In the genomic region with DNA sequence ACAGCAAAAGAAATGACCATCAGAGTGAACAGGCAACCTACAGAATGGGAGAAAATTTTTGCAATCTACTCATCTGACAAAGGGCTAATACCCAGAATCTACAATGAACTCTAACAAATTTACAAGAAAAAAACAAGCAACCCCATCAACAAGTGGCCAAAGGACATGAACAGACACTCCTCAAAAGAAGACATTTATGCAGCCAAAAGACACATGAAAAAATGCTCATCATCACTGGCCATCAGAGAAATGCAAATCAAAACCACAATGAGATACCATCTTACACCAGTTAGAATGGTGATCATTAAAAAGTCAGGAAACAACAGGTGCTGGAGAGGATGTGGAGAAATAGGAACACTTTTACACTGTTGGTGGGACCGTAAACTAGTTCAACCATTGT, we compare ENCODE assay signal across 10 cellular contexts. TPM values are rescaled to one million over a fixed set of nuclear protein-coding genes. Genes with fewer than 3 reads are reported as not detected.
DNase-seq lines count a peak whose midpoint lies in the region; ATAC-seq and TF ChIP-seq lines count a peak whose summit lies in the region.
"Not testable (repeated sequence)": the region's sequence is repeated elsewhere in the genome, so short reads cannot be mapped to it uniquely, and the experiment has no call there.
"Had no signal": no experiment of that assay in that cellular context is flagged by ENCODE, and none has a peak within 500 bp of the region (broad histone marks: within the 10 kb centered on the region; RNA-seq: fewer than 3 reads in every experiment).

No MANE protein-coding gene starts in this region.

- not testable (repeated sequence) for DNase-seq in mammary epithelial cell; gastrocnemius medialis; stimulated activated effector memory CD8-positive, alpha-beta T cell treated with anti-CD3 and anti-CD28 coated beads, Interleukin-12 subunit alpha, Interleukin-12 subunit beta, amount 100 ng/mL, for 72 hours (ENCODE audit: low spot score in 2 of 2)

- H2AFZ ChIP-seq in mammary epithelial cell (ENCODE audit: low read depth, low read length): not testable (repeated sequence)

- POLR2A ChIA-PET in HEK293 (lab: Yijun Ruan, JAX): not testable (repeated sequence)

- not testable (repeated sequence) for TF ChIP-seq CTCF in HEK293 (tag by site-specific recombination; IDR thresholded peaks at IDR 0.05); mammary epithelial cell (conservative IDR thresholded peaks at IDR 0.05 in 1 of 2, IDR thresholded peaks at IDR 0.05 in 1 of 2; ENCODE audit: extremely low read depth in 1 of 2, insufficient read depth in 1 of 2, low read depth in 1 of 2, low read length in 2 of 2); gastrocnemius medialis (IDR thresholded peaks at IDR 0.05 in 4 of 5, conservative IDR thresholded peaks at IDR 0.05 in 1 of 5)

- H3K4me1 Mint-ChIP-seq in activated T-helper 17 cell treated with anti-CD3 and anti-CD28 coated beads, Interleukin-2, amount 50 U/mL, for 72 hours: peaks cover 17% of the 10 kb centered on the region
- H3K4me1 Mint-ChIP-seq in stimulated activated effector memory CD8-positive, alpha-beta T cell treated with anti-CD3 and anti-CD28 coated beads, Interleukin-12 subunit alpha, Interleukin-12 subunit beta, amount 100 ng/mL, for 72 hours: peaks cover 17% of the 10 kb centered on the region

- H3K4me1 ChIP-seq in HEK293 (ENCODE audit: control insufficient read depth, insufficient read depth, low read length); mammary epithelial cell (ENCODE audit: insufficient read depth, low read length): not testable (repeated sequence)
- peaks cover 39 to 40% of the 10 kb centered on the region in 2 donors for H3K4me1 ChIP-seq in gastrocnemius medialis

- not testable (repeated sequence) for H3K27ac ChIP-seq in HEK293 (ENCODE audit: extremely low read depth, low read depth, low read length); mammary epithelial cell (ENCODE audit: insufficient read depth, low read depth, low read length)
- H3K27ac ChIP-seq in gastrocnemius medialis: peak overlapping the region; percentile 94 to 100 (median 97)

- not testable (repeated sequence) for H3K9ac ChIP-seq in mammary epithelial cell (ENCODE audit: insufficient read depth, low read length)

- H3K79me2 ChIP-seq in mammary epithelial cell (ENCODE audit: insufficient read depth, low read length): peaks cover 29% of the 10 kb centered on the region

- H3K9me3 Mint-ChIP-seq in activated T-helper 17 cell treated with anti-CD3 and anti-CD28 coated beads, Interleukin-2, amount 50 U/mL, for 72 hours; stimulated activated effector memory CD8-positive, alpha-beta T cell treated with anti-CD3 and anti-CD28 coated beads, Interleukin-12 subunit alpha, Interleukin-12 subunit beta, amount 100 ng/mL, for 72 hours: not testable (repeated sequence)

- intact Hi-C loops in mammary epithelial cell (cut with micrococcal nuclease) (loop anchor here (10.0 kb wide), 1 partner anchor 287 kb away; the partner anchor contains the start of gene NCOA5), gastrocnemius medialis (cut with DNase I; ENCODE audit: low total_unique reads) (loop anchor here (2.0 to 10.0 kb wide), 4 partner anchors 29 to 1073 kb away; partner anchors contain the start of gene TNNC2)

- no CpG with 5 or more reads among the region's 1 CpG for WGBS in mammary epithelial cell (ENCODE audit: low coverage, missing lambda C conversion rate)

- not testable (repeated sequence) for H3K9me3 ChIP-seq in HEK293 (ENCODE audit: control insufficient read depth, insufficient read depth, low read depth, low read length); mammary epithelial cell (replicated peaks; ENCODE audit: insufficient read depth, low read length); gastrocnemius medialis

- not testable (repeated sequence) for H3K27me3 ChIP-seq in mammary epithelial cell (ENCODE audit: insufficient read depth, low read length); gastrocnemius medialis

- H3K36me3 Mint-ChIP-seq in activated T-helper 17 cell treated with anti-CD3 and anti-CD28 coated beads, Interleukin-2, amount 50 U/mL, for 72 hours (ENCODE audit: low read depth): peaks cover 65% of the 10 kb centered on the region
- H3K36me3 Mint-ChIP-seq in stimulated activated effector memory CD8-positive, alpha-beta T cell treated with anti-CD3 and anti-CD28 coated beads, Interleukin-12 subunit alpha, Interleukin-12 subunit beta, amount 100 ng/mL, for 72 hours: peaks cover 82% of the 10 kb centered on the region

- H4K20me1 ChIP-seq in mammary epithelial cell (ENCODE audit: insufficient read depth, low read length): not testable (repeated sequence)

- not testable (repeated sequence) for ATAC-seq in activated T-helper 17 cell treated with anti-CD3 and anti-CD28 coated beads, Interleukin-2, amount 50 U/mL, for 72 hours (replicated peaks); gastrocnemius medialis; stimulated activated effector memory CD8-positive, alpha-beta T cell treated with anti-CD3 and anti-CD28 coated beads, Interleukin-12 subunit alpha, Interleukin-12 subunit beta, amount 100 ng/mL, for 72 hours

- dilution Hi-C loops in mammary epithelial cell (cut with HindIII; ENCODE audit: low sequenced_read_pairs): not testable (repeated sequence)

- H3K36me3 ChIP-seq in HEK293 (ENCODE audit: control insufficient read depth in 2 of 2, insufficient read depth in 1 of 2, low read length in 2 of 2): peaks cover 24 to 58% of the 10 kb centered on the region in 2 experiments
- peaks cover 24% of the 10 kb centered on the region for H3K36me3 ChIP-seq in mammary epithelial cell (ENCODE audit: insufficient read depth, low read length)
- peaks cover 3 to 40% of the 10 kb centered on the region in 2 donors for H3K36me3 ChIP-seq in gastrocnemius medialis

- not testable (repeated sequence) for H3K4me3 ChIP-seq in HEK293 (ENCODE audit: low read depth, low read length); mammary epithelial cell (replicated peaks in 1 of 3; ENCODE audit: insufficient read depth in 1 of 3, low read depth in 2 of 3, low read length in 3 of 3); gastrocnemius medialis

- H3K4me3 Mint-ChIP-seq in activated T-helper 17 cell treated with anti-CD3 and anti-CD28 coated beads, Interleukin-2, amount 50 U/mL, for 72 hours; stimulated activated effector memory CD8-positive, alpha-beta T cell treated with anti-CD3 and anti-CD28 coated beads, Interleukin-12 subunit alpha, Interleukin-12 subunit beta, amount 100 ng/mL, for 72 hours: not testable (repeated sequence)

- TF ChIP-seq POLR2A in gastrocnemius medialis (IDR thresholded peaks at IDR 0.05): not testable (repeated sequence)

- not testable (repeated sequence) for H3K4me2 ChIP-seq in mammary epithelial cell (ENCODE audit: insufficient read depth, low read depth, low read length)

- not testable (repeated sequence) for H3K27me3 Mint-ChIP-seq in activated T-helper 17 cell treated with anti-CD3 and anti-CD28 coated beads, Interleukin-2, amount 50 U/mL, for 72 hours

- peak overlapping the region; percentile 29 for H3K27ac Mint-ChIP-seq in activated T-helper 17 cell treated with anti-CD3 and anti-CD28 coated beads, Interleukin-2, amount 50 U/mL, for 72 hours
- peak overlapping the region; percentile 0 for H3K27ac Mint-ChIP-seq in stimulated activated effector memory CD8-positive, alpha-beta T cell treated with anti-CD3 and anti-CD28 coated beads, Interleukin-12 subunit alpha, Interleukin-12 subunit beta, amount 100 ng/mL, for 72 hours

- TSS peak; percentile 2 for BruUV-seq in mammary epithelial cell (replicated peaks; lab: Mats Ljungman, UMichigan)

- in situ Hi-C loops in mammary epithelial cell (cut with MboI; ENCODE audit: low sequenced_read_pairs in 2 of 2): not testable (repeated sequence)
- in situ Hi-C loops in gastrocnemius medialis (cut with MboI; ENCODE audit: low sequenced_read_pairs in 4 of 4): loop anchor here in 1 of 4 donors (10.0 kb wide), 2 partner anchors 87 to 167 kb away; partner anchors contain the start of genes SPATA25 and ZSWIM1

- CTCF ChIA-PET in HEK293 (lab: Yijun Ruan, JAX); mammary epithelial cell (lab: Charles Lee; ENCODE audit: low non-redundant PET): not testable (repeated sequence)

TF ChIP-seq in HEK293, 187 proteins besides CTCF, POLR2A, EP300 and RAD21:
- TF ChIP-seq SCRT1 (tag by site-specific recombination; IDR thresholded peaks at IDR 0.05; ENCODE audit: borderline replicate concordance) (peak; percentile 63; the same call in 1 of the 2 replicates), SCRT2 (tag by site-specific recombination; IDR thresholded peaks at IDR 0.05) (peak; percentile 89)

RNA-seq across cellular contexts. Expression of gene DNTTIP1, which starts 5.8 kb away (rescaled TPM):
- total RNA-seq in activated T-helper 17 cell treated with anti-CD3 and anti-CD28 coated beads, Interleukin-2, amount 50 U/mL, for 72 hours: 10 to 100 TPM; 13.0 to 26.2 TPM
- total RNA-seq in mammary epithelial cell (10 to 100 TPM; 12.8 to 34.2 TPM), gastrocnemius medialis (10 to 100 TPM; 26.1 to 41.9 (median 36.4) TPM)
- polyA plus RNA-seq in mammary epithelial cell: 52.0 TPM
- 60.8 TPM for polyA minus RNA-seq in mammary epithelial cell

RNA-seq across cellular contexts. Expression of gene WFDC3, which starts 5.8 kb away (rescaled TPM):
- not detected for total RNA-seq in activated T-helper 17 cell treated with anti-CD3 and anti-CD28 coated beads, Interleukin-2, amount 50 U/mL, for 72 hours
- 1 to 10 TPM in 1 of 2 donors, under 1 TPM in 1; 0.33 to 1.4 TPM for total RNA-seq in mammary epithelial cell
- polyA plus RNA-seq in mammary epithelial cell: 1.3 TPM
- 12.3 TPM for polyA minus RNA-seq in mammary epithelial cell
- total RNA-seq in gastrocnemius medialis: not detected
- total RNA-seq: A673; CD4-positive, alpha-beta memory T cell; CD4-positive, CD25-positive, alpha-beta regulatory T cell; CD8-positive, alpha-beta memory T cell had no signal
- polyA plus RNA-seq: CD4-positive, alpha-beta memory T cell; CD4-positive, CD25-positive, alpha-beta regulatory T cell; CD8-positive, alpha-beta memory T cell had no signal

RNA-seq across cellular contexts. Expression of gene UBE2C, which starts 14.9 kb away (rescaled TPM):
- total RNA-seq in activated T-helper 17 cell treated with anti-CD3 and anti-CD28 coated beads, Interleukin-2, amount 50 U/mL, for 72 hours: 100 to 1,000 TPM; 209 to 224 TPM
- 10 to 100 TPM in 1 of 2 donors, 1 to 10 TPM in 1; 1.0 to 80.5 TPM for total RNA-seq in mammary epithelial cell
- 148 TPM for polyA plus RNA-seq in mammary epithelial cell
- polyA minus RNA-seq in mammary epithelial cell: 56.8 TPM
- under 1 TPM in 1 of 4 donors, not detected in 3; 0.84 TPM for total RNA-seq in gastrocnemius medialis
- polyA plus RNA-seq: CD8-positive, alpha-beta memory T cell had no signal

RNA-seq across cellular contexts. Expression of gene TNNC2, which starts 29.6 kb away (rescaled TPM):
- under 1 TPM in 1 of 2 donors, not detected in 1; 0.37 TPM for total RNA-seq in activated T-helper 17 cell treated with anti-CD3 and anti-CD28 coated beads, Interleukin-2, amount 50 U/mL, for 72 hours
- total RNA-seq in mammary epithelial cell (not detected), gastrocnemius medialis (1,000 to 10,000 TPM; 2,919 to 3,968 (median 3,006) TPM)
- polyA plus RNA-seq in mammary epithelial cell: 0.18 TPM
- polyA minus RNA-seq in mammary epithelial cell: not detected
- total RNA-seq: A673; Calu3; CD4-positive, alpha-beta memory T cell; CD8-positive, alpha-beta memory T cell had no signal

RNA-seq across cellular contexts. Expression of gene SNX21, which starts 36.1 kb away (rescaled TPM):
- total RNA-seq in activated T-helper 17 cell treated with anti-CD3 and anti-CD28 coated beads, Interleukin-2, amount 50 U/mL, for 72 hours: 1 to 10 TPM; 2.2 to 2.6 TPM
- total RNA-seq in mammary epithelial cell (10 to 100 TPM; 14.1 to 34.5 TPM), gastrocnemius medialis (100 to 1,000 TPM in 2 of 4 donors, 10 to 100 TPM in 2; 35.8 to 114 (median 79.0) TPM)
- 9.5 TPM for polyA plus RNA-seq in mammary epithelial cell
- 3.6 TPM for polyA minus RNA-seq in mammary epithelial cell
